9 cellular contexts compared by ENCODE assay signal in the genomic region with DNA sequence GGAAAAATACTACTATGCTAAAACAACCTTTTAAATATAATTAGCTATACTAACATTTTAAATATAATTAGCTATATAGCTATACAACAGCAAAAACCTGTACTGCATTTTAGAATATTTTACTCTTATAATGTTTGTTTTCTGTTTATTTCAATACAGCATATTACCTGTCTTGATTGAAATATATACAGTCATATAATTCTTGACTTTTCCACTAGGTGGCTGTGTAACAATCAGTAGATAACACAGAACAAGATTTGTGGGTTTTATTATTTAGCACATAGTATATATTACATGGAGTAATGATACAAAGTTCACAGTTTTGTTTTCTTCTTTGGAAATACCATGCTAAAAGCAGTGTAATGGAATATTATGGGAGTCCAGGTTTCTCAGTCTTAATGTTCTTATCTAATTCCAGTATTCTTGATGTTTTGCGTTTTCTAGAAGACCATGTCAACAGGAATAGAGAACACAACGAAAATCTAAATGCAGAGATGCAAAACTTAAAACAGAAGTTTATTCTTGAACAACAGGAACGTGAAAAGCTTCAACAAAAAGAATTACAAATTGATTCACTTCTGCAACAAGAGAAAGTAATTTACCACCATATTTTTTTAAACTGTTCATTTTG. TPM values are rescaled to one million over a fixed set of nuclear protein-coding genes. Genes with fewer than 3 reads are reported as not detected.
DNase-seq lines count a peak whose midpoint lies in the region; ATAC-seq, FAIRE-seq and TF ChIP-seq lines count a peak whose summit lies in the region.
"Had no signal": no experiment of that assay in that cellular context is flagged by ENCODE, and none has a peak within 500 bp of the region (broad histone marks: within the 10 kb centered on the region; RNA-seq: fewer than 3 reads in every experiment).

No MANE protein-coding gene starts in this region.

- no peak overlapping the region; the same call in 1 of the 2 replicates for H2AFZ ChIP-seq in GM12878 (ENCODE audit: control insufficient read depth, low read depth, low read length)

- peaks cover 12 to 17% of the 10 kb centered on the region in 2 experiments for H3K36me3 ChIP-seq in GM12878 (ENCODE audit: control insufficient read depth in 2 of 2, insufficient read depth in 2 of 2, low read length in 1 of 2)

- no peak for TF ChIP-seq EP300 in GM12878 (IDR thresholded peaks at IDR 0.05; ENCODE audit: borderline replicate concordance in 1 of 2, control insufficient read depth in 1 of 2, low read depth in 2 of 2, low read length in 2 of 2)

- no TSS peak for BruUV-seq in GM12878 (replicated peaks; lab: Mats Ljungman, UMichigan)

- DNase-seq in GM12878 (ENCODE audit: low read depth, low spot score) (no peak), HT-29 (ENCODE audit: low spot score) (no peak), HuH-7.5 (ENCODE audit: low spot score) (no peak), NCI-H187 (lab: John Stamatoyannopoulos, UW) (no peak)
- DNase-seq in activated naive CD8-positive, alpha-beta T cell treated with anti-CD3 and anti-CD28 coated beads, Interleukin-2, amount 50 U/mL, for 24 hours, result no peak
- DNase-seq: activated naive CD4-positive, alpha-beta T cell treated with anti-CD3 and anti-CD28 coated beads for 36 hours had no signal

- H3K27ac ChIP-seq in GM12878 (ENCODE audit: control insufficient read depth, insufficient read depth), result no peak overlapping the region

- no peak overlapping the region for H3K4me3 ChIP-seq in GM12878

- no peaks in the 10 kb centered on the region for H3K79me2 ChIP-seq in GM12878 (ENCODE audit: control insufficient read depth, insufficient read depth, low read length)

- no peaks in the 10 kb centered on the region for H4K20me1 ChIP-seq in GM12878 (ENCODE audit: control insufficient read depth, insufficient read depth)

- intact Hi-C loops in GM12878 (cut with micrococcal nuclease; ENCODE audit: unreplicated experiment), result no loop called here

- RAD21 ChIA-PET in GM12878 (lab: Charles Lee; ENCODE audit: unreplicated experiment), result interaction anchor here (0.8 to 1.7 kb wide), 4 partner anchors 12 to 34 kb away, joined by 3 to 7 read pairs (median 4); no protein-coding TSS in a partner anchor

- no peak overlapping the region for H3K4me2 ChIP-seq in GM12878 (ENCODE audit: control insufficient read depth, insufficient read depth)

- no peaks in the 10 kb centered on the region for H3K4me1 ChIP-seq in GM12878 (ENCODE audit: control insufficient read depth, insufficient read depth, low read length)

- peak; percentile 77 for FAIRE-seq in GM12878 (lab: Jason Lieb, UNC)

- SMC1A ChIA-PET in GM12878 (lab: Charles Lee; ENCODE audit: uncharacterized antibody, unreplicated experiment), result interaction anchor here (0.6 to 1.9 kb wide), 14 partner anchors 9 to 222 kb away, joined by 3 to 7 read pairs (median 3); a partner anchor contains a TSS

- TF ChIP-seq CTCF in GM12878 (IDR thresholded peaks at IDR 0.05 in 2 of 3, conservative IDR thresholded peaks at IDR 0.05 in 1 of 3; ENCODE audit: control insufficient read depth in 2 of 3, extremely low read depth in 1 of 3, insufficient read depth in 1 of 3, low read depth in 3 of 3, low read length in 3 of 3), result peak in 2 of 3 experiments; percentile 22 to 38; a peak in 3 of 6 replicates
- TF ChIP-seq CTCF in nephron (IDR thresholded peaks at IDR 0.05; ENCODE audit: unreplicated experiment in 3 of 3), result peak; percentile 21 to 59 (median 38)

- ATAC-seq in GM18498 (IDR thresholded peaks at IDR 0.05; ENCODE audit: unreplicated experiment) (peak; percentile 83), HG02938 (IDR thresholded peaks at IDR 0.05; ENCODE audit: unreplicated experiment) (peak; percentile 92), GM12878 (peak; percentile 88)
- ATAC-seq in activated naive CD8-positive, alpha-beta T cell treated with anti-CD3 and anti-CD28 coated beads, Interleukin-2, amount 50 U/mL, for 24 hours, result no peak

- no peaks in the 10 kb centered on the region for H3K4me1 Mint-ChIP-seq in nephron
- no peaks in the 10 kb centered on the region for H3K4me1 Mint-ChIP-seq in activated naive CD8-positive, alpha-beta T cell treated with anti-CD3 and anti-CD28 coated beads, Interleukin-2, amount 50 U/mL, for 24 hours

- H3K9me3 Mint-ChIP-seq in nephron, result no peaks in the 10 kb centered on the region
- no peaks in the 10 kb centered on the region for H3K9me3 Mint-ChIP-seq in activated naive CD8-positive, alpha-beta T cell treated with anti-CD3 and anti-CD28 coated beads, Interleukin-2, amount 50 U/mL, for 24 hours
- H3K9me3 Mint-ChIP-seq: activated naive CD4-positive, alpha-beta T cell treated with anti-CD3 and anti-CD28 coated beads for 36 hours had no signal

- H3K36me3 Mint-ChIP-seq in nephron (ENCODE audit: low read depth), result peaks cover 43% of the 10 kb centered on the region
- H3K36me3 Mint-ChIP-seq in activated naive CD8-positive, alpha-beta T cell treated with anti-CD3 and anti-CD28 coated beads, Interleukin-2, amount 50 U/mL, for 24 hours (ENCODE audit: low read depth), result peaks cover 53% of the 10 kb centered on the region

- no peak overlapping the region for H3K9ac ChIP-seq in GM12878 (ENCODE audit: control insufficient read depth, insufficient read depth, low read length)

- H3K9me3 ChIP-seq in GM12878 (replicated peaks; ENCODE audit: control insufficient read depth, insufficient read depth, low read length), result no peaks in the 10 kb centered on the region

- CTCF ChIA-PET in GM12878 (lab: Yijun Ruan, JAX), result interaction anchor here (0.9 to 3.1 kb wide), 15 partner anchors 9 to 91 kb away, joined by 3 to 12 read pairs (median 4); a partner anchor contains a TSS

- 99% methylated on average over 3 of the region's 3 CpGs for WGBS in GM12878 (ENCODE audit: insufficient coverage, insufficient replicate concordance, low lambda C conversion rate, missing lambda C conversion rate)

- in situ Hi-C loops in GM12878 (cut with MboI), result no loop called here

- no peak for TF ChIP-seq POLR2A in GM12878 (IDR thresholded peaks at IDR 0.05; ENCODE audit: low read depth, low read length)

- H3K27ac Mint-ChIP-seq in nephron, result no peak overlapping the region
- H3K27ac Mint-ChIP-seq in activated naive CD8-positive, alpha-beta T cell treated with anti-CD3 and anti-CD28 coated beads, Interleukin-2, amount 50 U/mL, for 24 hours, result no peak overlapping the region
- H3K27ac Mint-ChIP-seq: activated naive CD4-positive, alpha-beta T cell treated with anti-CD3 and anti-CD28 coated beads for 36 hours had no signal

- POLR2A ChIA-PET in GM12878 (lab: Charles Lee), result interaction anchor here (0.7 to 2.0 kb wide), 7 partner anchors 8 to 32 kb away, joined by 3 to 5 read pairs (median 3); a partner anchor contains a TSS

- H3K27me3 Mint-ChIP-seq in nephron (ENCODE audit: low read depth), result no peaks in the 10 kb centered on the region
- H3K27me3 Mint-ChIP-seq in activated naive CD8-positive, alpha-beta T cell treated with anti-CD3 and anti-CD28 coated beads, Interleukin-2, amount 50 U/mL, for 24 hours, result no peaks in the 10 kb centered on the region

- no peaks in the 10 kb centered on the region for H3K27me3 ChIP-seq in GM12878 (replicated peaks in 1 of 2; ENCODE audit: control insufficient read depth in 2 of 2, insufficient read depth in 2 of 2, low read length in 1 of 2)

- no peak overlapping the region for H3K4me3 Mint-ChIP-seq in nephron
- H3K4me3 Mint-ChIP-seq in activated naive CD8-positive, alpha-beta T cell treated with anti-CD3 and anti-CD28 coated beads, Interleukin-2, amount 50 U/mL, for 24 hours, result no peak overlapping the region
- H3K4me3 Mint-ChIP-seq: activated naive CD4-positive, alpha-beta T cell treated with anti-CD3 and anti-CD28 coated beads for 36 hours had no signal

- peak; percentile 27; the same call in 1 of the 2 replicates for TF ChIP-seq RAD21 in GM12878 (IDR thresholded peaks at IDR 0.05; ENCODE audit: insufficient read depth, low read depth, low read length)

RNA-seq across cellular contexts. Expression of a gene that starts 13.3 kb away (rescaled TPM):
- 24.5 and 26.0 TPM in 2 replicates for total RNA-seq in GM12878 (2013; cell fraction: nucleolus; rRNA removed)
- total RNA-seq in GM12878 (2014; rRNA removed) (55.2 and 75.9 TPM in 2 replicates), GM12878 (2014; rRNA removed; fragmentation: Illumina TruSeq; extraction: Trizol) (96.7 and 101 TPM in 2 replicates), GM12878 (2021) (52.6 and 59.3 TPM in 2 replicates)
- 13.8 TPM for polyA plus RNA-seq in GM12878 (2011; ENCODE audit: low read depth)
- polyA plus RNA-seq in GM12878 (2011; rRNA removed) (63.9 and 131 TPM in 2 replicates), GM12878 (2014; fragmentation: Illumina TruSeq; extraction: Trizol) (93.0 and 111 TPM in 2 replicates), GM12878 (2014; fragmentation: Nextera tagmentation; extraction: Ambion mirVana) (10 to 100 TPM; 58.1 to 64.4 TPM), GM12878 (2014; rRNA removed) (36.1 and 44.1 TPM in 2 replicates), GM12878 (2016; fragmentation: Nextera tagmentation; extraction: Ambion mirVana) (100 to 1,000 TPM; 117 to 122 TPM)
- 16.7 and 19.6 TPM in 2 replicates for polyA plus RNA-seq in GM12878 (2011; cell fraction: cytosol; rRNA removed)
- 34.3 and 53.5 TPM in 2 replicates for polyA plus RNA-seq in GM12878 (2011; cell fraction: nucleus; rRNA removed)
- polyA plus RNA-seq in GM12878 (2012), result 18.8 and 33.5 TPM in 2 replicates
- 22.7 and 22.8 TPM in 2 replicates for polyA minus RNA-seq in GM12878 (2011; rRNA and poly(A)+ RNA removed)
- polyA minus RNA-seq in GM12878 (2011; cell fraction: cytosol; rRNA and poly(A)+ RNA removed), result 10.8 and 14.7 TPM in 2 replicates
- polyA minus RNA-seq in GM12878 (2011; cell fraction: nucleus; rRNA and poly(A)+ RNA removed), result 14.3 and 16.6 TPM in 2 replicates
- total RNA-seq in HT-29 (2014; rRNA removed; shearing (Covaris generic)), result 15.9 and 18.3 TPM in 2 replicates

RNA-seq across cellular contexts. Expression of a gene that starts 13.8 kb away (rescaled TPM):
- total RNA-seq in GM12878 (2013; cell fraction: nucleolus; rRNA removed), result 38.4 and 41.6 TPM in 2 replicates
- total RNA-seq in GM12878 (2014; rRNA removed) (23.7 and 24.1 TPM in 2 replicates), GM12878 (2014; rRNA removed; fragmentation: Illumina TruSeq; extraction: Trizol) (20.7 and 25.3 TPM in 2 replicates), GM12878 (2021) (50.4 and 53.9 TPM in 2 replicates)
- polyA plus RNA-seq in GM12878 (2011; ENCODE audit: low read depth), result 4.3 TPM
- polyA plus RNA-seq in GM12878 (2011; rRNA removed) (25.0 and 50.1 TPM in 2 replicates), GM12878 (2014; fragmentation: Illumina TruSeq; extraction: Trizol) (21.8 and 24.0 TPM in 2 replicates), GM12878 (2014; fragmentation: Nextera tagmentation; extraction: Ambion mirVana) (10 to 100 TPM in 1 of 2 experiments, 1 to 10 TPM in 1; 9.1 to 18.1 TPM), GM12878 (2014; rRNA removed) (19.5 and 22.5 TPM in 2 replicates), GM12878 (2016; fragmentation: Nextera tagmentation; extraction: Ambion mirVana) (100 to 1,000 TPM; 114 to 133 TPM)
- polyA plus RNA-seq in GM12878 (2011; cell fraction: cytosol; rRNA removed), result 7.3 and 7.8 TPM in 2 replicates
- polyA plus RNA-seq in GM12878 (2011; cell fraction: nucleus; rRNA removed), result 11.5 and 12.9 TPM in 2 replicates
- 23.8 TPM in 2 replicates for polyA plus RNA-seq in GM12878 (2012)
- polyA minus RNA-seq in GM12878 (2011; rRNA and poly(A)+ RNA removed), result 7.6 and 11.0 TPM in 2 replicates
- polyA minus RNA-seq in GM12878 (2011; cell fraction: cytosol; rRNA and poly(A)+ RNA removed), result 4.5 and 11.9 TPM in 2 replicates
- 10.6 and 16.1 TPM in 2 replicates for polyA minus RNA-seq in GM12878 (2011; cell fraction: nucleus; rRNA and poly(A)+ RNA removed)
- 18.4 and 20.8 TPM in 2 replicates for total RNA-seq in HT-29 (2014; rRNA removed; shearing (Covaris generic))

RNA-seq across cellular contexts. Expression of a gene that starts 31.7 kb away (rescaled TPM):
- total RNA-seq in GM12878 (2013; cell fraction: nucleolus; rRNA removed), result 33.1 and 35.1 TPM in 2 replicates
- total RNA-seq in GM12878 (2014; rRNA removed) (43.2 and 53.3 TPM in 2 replicates), GM12878 (2014; rRNA removed; fragmentation: Illumina TruSeq; extraction: Trizol) (46.4 and 48.5 TPM in 2 replicates), GM12878 (2021) (48.0 and 49.7 TPM in 2 replicates)
- polyA plus RNA-seq in GM12878 (2011; ENCODE audit: low read depth), result 39.7 TPM
- polyA plus RNA-seq in GM12878 (2011; rRNA removed) (96.8 and 98.5 TPM in 2 replicates), GM12878 (2014; fragmentation: Illumina TruSeq; extraction: Trizol) (61.9 and 75.9 TPM in 2 replicates), GM12878 (2014; fragmentation: Nextera tagmentation; extraction: Ambion mirVana) (10 to 100 TPM; 65.5 to 77.7 TPM), GM12878 (2014; rRNA removed) (37.6 and 46.4 TPM in 2 replicates), GM12878 (2016; fragmentation: Nextera tagmentation; extraction: Ambion mirVana) (100 to 1,000 TPM; 119 to 122 TPM)
- polyA plus RNA-seq in GM12878 (2011; cell fraction: cytosol; rRNA removed), result 28.4 and 28.9 TPM in 2 replicates
- 27.6 and 27.7 TPM in 2 replicates for polyA plus RNA-seq in GM12878 (2011; cell fraction: nucleus; rRNA removed)
- polyA plus RNA-seq in GM12878 (2012), result 49.7 and 62.4 TPM in 2 replicates
- polyA minus RNA-seq in GM12878 (2011; rRNA and poly(A)+ RNA removed), result 29.9 and 47.2 TPM in 2 replicates
- 13.9 and 17.6 TPM in 2 replicates for polyA minus RNA-seq in GM12878 (2011; cell fraction: cytosol; rRNA and poly(A)+ RNA removed)
- polyA minus RNA-seq in GM12878 (2011; cell fraction: nucleus; rRNA and poly(A)+ RNA removed), result 9.1 and 15.5 TPM in 2 replicates
- total RNA-seq in HT-29 (2014; rRNA removed; shearing (Covaris generic)), result 26.2 and 28.2 TPM in 2 replicates

RNA-seq across cellular contexts. Expression of a gene that starts 36.3 kb away (rescaled TPM):
- total RNA-seq in GM12878 (2013; cell fraction: nucleolus; rRNA removed), result 114 and 118 TPM in 2 replicates
- 164 and 203 TPM in 2 replicates for total RNA-seq in GM12878 (2014; rRNA removed)
- total RNA-seq in GM12878 (2014; rRNA removed; fragmentation: Illumina TruSeq; extraction: Trizol), result 227 and 241 TPM in 2 replicates
- total RNA-seq in GM12878 (2021), result 182 and 189 TPM in 2 replicates
- 98.0 TPM for polyA plus RNA-seq in GM12878 (2011; ENCODE audit: low read depth)
- 226 and 358 TPM in 2 replicates for polyA plus RNA-seq in GM12878 (2011; rRNA removed)
- polyA plus RNA-seq in GM12878 (2011; cell fraction: cytosol; rRNA removed), result 74.2 and 104 TPM in 2 replicates
- polyA plus RNA-seq in GM12878 (2011; cell fraction: nucleus; rRNA removed), result 87.6 and 103 TPM in 2 replicates
- 212 and 254 TPM in 2 replicates for polyA plus RNA-seq in GM12878 (2012)
- polyA plus RNA-seq in GM12878 (2014; fragmentation: Illumina TruSeq; extraction: Trizol), result 180 and 248 TPM in 2 replicates
- 100 to 1,000 TPM; 200 to 274 TPM for polyA plus RNA-seq in GM12878 (2014; fragmentation: Nextera tagmentation; extraction: Ambion mirVana)
- polyA plus RNA-seq in GM12878 (2014; rRNA removed), result 70.4 and 90.1 TPM in 2 replicates
- 100 to 1,000 TPM; 199 to 204 TPM for polyA plus RNA-seq in GM12878 (2016; fragmentation: Nextera tagmentation; extraction: Ambion mirVana)
- 117 and 211 TPM in 2 replicates for polyA minus RNA-seq in GM12878 (2011; rRNA and poly(A)+ RNA removed)
- 77.0 and 89.1 TPM in 2 replicates for polyA minus RNA-seq in GM12878 (2011; cell fraction: cytosol; rRNA and poly(A)+ RNA removed)
- polyA minus RNA-seq in GM12878 (2011; cell fraction: nucleus; rRNA and poly(A)+ RNA removed), result 23.2 and 34.7 TPM in 2 replicates
- total RNA-seq in HT-29 (2014; rRNA removed; shearing (Covaris generic)), result 66.5 and 69.9 TPM in 2 replicates
